Comparison of ENCODE assay signal across 8 cellular contexts in the genomic region with DNA sequence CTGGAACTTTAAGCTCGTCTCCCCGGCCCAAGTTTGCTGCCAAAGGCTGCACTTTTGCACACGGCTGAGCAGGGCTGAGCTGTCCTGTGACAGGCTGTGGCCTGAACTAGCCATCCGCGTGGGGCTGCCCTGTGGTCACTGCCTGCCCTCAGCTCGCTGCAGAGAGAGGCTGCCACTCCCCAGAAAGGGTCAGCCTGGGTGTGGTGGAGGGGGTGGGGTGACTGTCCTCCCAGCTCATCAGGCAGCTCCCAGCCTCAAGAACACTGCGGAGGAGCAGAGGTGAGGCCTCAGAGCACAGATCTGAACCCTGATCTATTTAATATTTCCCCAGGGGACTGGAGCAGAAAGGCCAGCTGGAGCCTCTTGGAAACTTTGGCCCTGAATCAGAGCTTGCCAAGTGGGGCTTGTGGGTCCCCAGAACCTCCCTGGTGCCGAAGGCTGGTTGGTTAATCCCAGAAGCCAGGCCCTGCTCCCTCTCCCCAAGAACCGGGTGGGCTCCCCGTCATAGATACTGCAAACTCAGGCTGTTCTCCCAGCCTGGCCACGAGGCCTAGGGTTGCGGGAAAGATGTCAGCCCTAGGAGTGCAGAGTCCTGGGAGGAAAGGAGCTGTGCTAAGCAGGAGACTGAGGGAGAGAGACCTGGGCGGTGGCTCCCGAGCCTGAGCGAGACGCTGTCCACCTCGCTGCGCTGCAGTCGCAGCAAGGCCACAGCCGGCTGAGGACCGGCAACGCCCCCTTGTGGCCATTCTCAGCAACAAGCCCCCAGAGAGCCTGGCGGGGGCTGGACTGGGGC.
DNase-seq lines count a peak whose midpoint lies in the region; ATAC-seq and TF ChIP-seq lines count a peak whose summit lies in the region.

No MANE protein-coding gene starts in this region.

- peak; percentile 94 for TF ChIP-seq CTCF in GM06990 (IDR thresholded peaks at IDR 0.05; ENCODE audit: insufficient read depth, low read length, poor library complexity, severe bottlenecking)
- TF ChIP-seq CTCF in IMR-90 (conservative IDR thresholded peaks at IDR 0.05; ENCODE audit: low read depth, low read length) = peak; percentile 95
- peak; percentile 87 for TF ChIP-seq CTCF in OCI-LY7 (conservative IDR thresholded peaks at IDR 0.05; ENCODE audit: low read length)
- TF ChIP-seq CTCF in esophagus squamous epithelium (IDR thresholded peaks at IDR 0.05) = peak; percentile 91 to 97 (median 96)

- peak overlapping the region; percentile 86; the same call in 1 of the 2 replicates for H3K23ac ChIP-seq in IMR-90 (ENCODE audit: low read depth, low read length)

- peak overlapping the region; percentile 5 for H3K18ac ChIP-seq in IMR-90 (ENCODE audit: low read depth, low read length)

- H3K79me1 ChIP-seq in IMR-90 (ENCODE audit: low read depth in 1 of 2, low read length in 2 of 2) = peaks cover 50 to 75% of the 10 kb centered on the region in 2 experiments

- WGBS in IMR-90 (ENCODE audit: extremely low coverage in 2 of 2, insufficient read length in 1 of 2), 2 experiments = 71% methylated on average over 3 of the region's 23 CpGs; no CpG with 5 or more reads in 1 of the 2 experiments
- WGBS in esophagus squamous epithelium, 2 donors = 57% methylated on average over 9 of the region's 23 CpGs; no CpG with 5 or more reads in 1 of the 2 donors

- no peak overlapping the region for H3K4me3 Mint-ChIP-seq in activated T-cell treated with anti-CD3 and anti-CD28 coated beads, Interleukin-2, amount 50 U/mL, for 4 hours
- peak overlapping the region in 1 of 10 donors; percentile 14 for H3K4me3 Mint-ChIP-seq in naive thymus-derived CD4-positive, alpha-beta T cell

- H3K9ac ChIP-seq in IMR-90 (ENCODE audit: low read depth, low read length) = peak overlapping the region; percentile 56

- TF ChIP-seq POLR2A in IMR-90 (IDR thresholded peaks at IDR 0.05; ENCODE audit: low read depth, low read length) (peak; percentile 61; the same call in 1 of the 2 replicates), esophagus squamous epithelium (IDR thresholded peaks at IDR 0.05) (no peak)

- H3K36me3 ChIP-seq in GM06990 (ENCODE audit: control insufficient read depth, insufficient read depth, low read length) (no peaks in the 10 kb centered on the region), IMR-90 (ENCODE audit: control insufficient read depth, insufficient read depth, low read length) (peaks cover 4% of the 10 kb centered on the region; the same call in 1 of the 2 replicates), OCI-LY7 (ENCODE audit: insufficient read depth, low read length) (no peaks in the 10 kb centered on the region), esophagus squamous epithelium (no peaks in the 10 kb centered on the region)
- no peaks in the 10 kb centered on the region for H3K36me3 ChIP-seq in naive thymus-derived CD4-positive, alpha-beta T cell (ENCODE audit: control insufficient read depth in 2 of 3, insufficient read depth in 3 of 3, low read length in 3 of 3)

- peaks cover 9% of the 10 kb centered on the region for H3K9me3 Mint-ChIP-seq in activated T-cell treated with anti-CD3 and anti-CD28 coated beads, Interleukin-2, amount 50 U/mL, for 4 hours
- peaks cover 0 to 15% (median 3%) of the 10 kb centered on the region in 11 donors for H3K9me3 Mint-ChIP-seq in naive thymus-derived CD4-positive, alpha-beta T cell

- peak overlapping the region; percentile 53 for H2BK20ac ChIP-seq in IMR-90 (ENCODE audit: low read depth, low read length)

- CTCF ChIA-PET in IMR-90 (lab: Yijun Ruan, JAX) (interaction anchor here (0.7 to 2.5 kb wide), 7 partner anchors 54 to 159 kb away, joined by 3 to 15 read pairs (median 4); no protein-coding TSS in a partner anchor), OCI-LY7 (lab: Charles Lee; ENCODE audit: unreplicated experiment) (no interaction called here)
- CTCF ChIA-PET in naive thymus-derived CD4-positive, alpha-beta T cell (lab: Charles Lee) = interaction anchor here (1.2 to 2.1 kb wide), 2 partner anchors 9 to 143 kb away, joined by 3 to 20 read pairs; no protein-coding TSS in a partner anchor

- no peaks in the 10 kb centered on the region for H3K79me2 ChIP-seq in OCI-LY7 (ENCODE audit: insufficient read depth, low read depth, low read length)

- H3K4me2 ChIP-seq in IMR-90 (ENCODE audit: low read depth, low read length) (peak overlapping the region; percentile 35; the same call in 1 of the 2 replicates), OCI-LY7 (ENCODE audit: low read length) (no peak overlapping the region)

- peak overlapping the region; percentile 63 for H4K5ac ChIP-seq in IMR-90 (ENCODE audit: low read depth, low read length)

- H2BK15ac ChIP-seq in IMR-90 (ENCODE audit: low read depth, low read length) = peak overlapping the region; percentile 79; the same call in 2 of the 3 replicates

- peak; percentile 81 for ATAC-seq in IMR-90 (ENCODE audit: low read depth)
- ATAC-seq in activated T-cell treated with anti-CD3 and anti-CD28 coated beads, Interleukin-2, amount 50 U/mL, for 4 hours = peak; percentile 76 to 84
- ATAC-seq in naive thymus-derived CD4-positive, alpha-beta T cell = peak; percentile 82
- no peak for ATAC-seq in HG03108 (IDR thresholded peaks at IDR 0.05; ENCODE audit: unreplicated experiment)

- peak overlapping the region; percentile 69 for H3K27ac ChIP-seq in IMR-90 (ENCODE audit: insufficient read depth, low read length)
- H3K27ac ChIP-seq in OCI-LY7 (ENCODE audit: low read depth, low read length, poor library complexity, severe bottlenecking) = no peak overlapping the region
- peak overlapping the region; percentile 11 to 73 (median 58) for H3K27ac ChIP-seq in esophagus squamous epithelium
- no peak overlapping the region for H3K27ac ChIP-seq in naive thymus-derived CD4-positive, alpha-beta T cell (ENCODE audit: low read depth, low read length)

- no peaks in the 10 kb centered on the region for H3K9me3 ChIP-seq in IMR-90 (ENCODE audit: control insufficient read depth, insufficient read depth, low read length)
- no peaks in the 10 kb centered on the region for H3K9me3 ChIP-seq in OCI-LY7 (ENCODE audit: low read length)
- H3K9me3 ChIP-seq in esophagus squamous epithelium = no peaks in the 10 kb centered on the region
- no peaks in the 10 kb centered on the region for H3K9me3 ChIP-seq in naive thymus-derived CD4-positive, alpha-beta T cell (ENCODE audit: control insufficient read depth in 2 of 3, low read length in 3 of 3)

- H3K9me1 ChIP-seq in IMR-90 (ENCODE audit: insufficient read depth, low read length) = peaks cover 17% of the 10 kb centered on the region

- peak overlapping the region; percentile 97 for H2AK5ac ChIP-seq in IMR-90 (ENCODE audit: low read depth, low read length)

- no peaks in the 10 kb centered on the region for H3K9me2 ChIP-seq in OCI-LY7 (ENCODE audit: insufficient read depth, low read length)

- peak overlapping the region; percentile 93 for H4K91ac ChIP-seq in IMR-90 (ENCODE audit: insufficient read depth, low read depth, low read length)

- no peaks in the 10 kb centered on the region for H3K36me3 Mint-ChIP-seq in activated T-cell treated with anti-CD3 and anti-CD28 coated beads, Interleukin-2, amount 50 U/mL, for 4 hours (ENCODE audit: insufficient read depth)
- peaks cover 0 to 4% (median 0%) of the 10 kb centered on the region in 5 donors for H3K36me3 Mint-ChIP-seq in naive thymus-derived CD4-positive, alpha-beta T cell

- H2AK9ac ChIP-seq in IMR-90 (replicated peaks; ENCODE audit: low read depth, low read length, poor library complexity) = peak overlapping the region; percentile 95

- peaks cover 64% of the 10 kb centered on the region for H4K20me1 ChIP-seq in IMR-90 (ENCODE audit: insufficient read depth, low read length)
- no peaks in the 10 kb centered on the region for H4K20me1 ChIP-seq in OCI-LY7 (ENCODE audit: insufficient read depth, low read length)

- H2AFZ ChIP-seq in IMR-90 (replicated peaks; ENCODE audit: low read length, poor library complexity) (peak overlapping the region; percentile 76), OCI-LY7 (ENCODE audit: low read length) (no peak overlapping the region)

- no peak overlapping the region for H3K4me3 ChIP-seq in GM06990 (replicated peaks; ENCODE audit: low read depth, low read length)
- no peak overlapping the region for H3K4me3 ChIP-seq in IMR-90 (ENCODE audit: insufficient read depth, low read depth, low read length)
- no peak overlapping the region for H3K4me3 ChIP-seq in OCI-LY7 (ENCODE audit: low read depth, low read length, poor library complexity, severe bottlenecking)
- H3K4me3 ChIP-seq in esophagus squamous epithelium = no peak overlapping the region
- H3K4me3 ChIP-seq in naive thymus-derived CD4-positive, alpha-beta T cell (ENCODE audit: low read length) = no peak overlapping the region

- peak; percentile 97 for TF ChIP-seq RAD21 in IMR-90 (IDR thresholded peaks at IDR 0.05; ENCODE audit: low read length)

- no peak overlapping the region for H3K27ac Mint-ChIP-seq in naive thymus-derived CD4-positive, alpha-beta T cell

- H3K14ac ChIP-seq in IMR-90 (replicated peaks; ENCODE audit: low read depth, low read length) = peak overlapping the region; percentile 58

- H2BK5ac ChIP-seq in IMR-90 (ENCODE audit: low read depth, low read length, poor library complexity, severe bottlenecking) = peak overlapping the region; percentile 73

- peak; percentile 57 for DNase-seq in GM06990 (ENCODE audit: extremely low read depth, insufficient read length)
- DNase-seq in IMR-90 = peak; percentile 77
- peak; percentile 73 for DNase-seq in OCI-LY7 (ENCODE audit: low spot score)
- DNase-seq in activated T-cell treated with anti-CD3 and anti-CD28 coated beads, Interleukin-2, amount 50 U/mL, for 4 hours = peak; percentile 49
- DNase-seq in esophagus squamous epithelium (lab: John Stamatoyannopoulos, UW) = no peak
- DNase-seq in naive thymus-derived CD4-positive, alpha-beta T cell = peak; percentile 13 to 69 (median 46)
- DNase-seq in stimulated activated CD8-positive, alpha-beta memory T cell treated with anti-CD3 and anti-CD28 coated beads, Interleukin-7, amount 100 ng/mL, for 48 hours (ENCODE audit: extremely low read depth in 1 of 2, low read depth in 1 of 2) = peak; percentile 37 to 55

- H3K56ac ChIP-seq in IMR-90 (ENCODE audit: extremely low read depth, insufficient read depth, low read length) = no peak overlapping the region; the same call in 1 of the 2 replicates

- POLR2A ChIA-PET in IMR-90 (lab: Charles Lee; ENCODE audit: unreplicated experiment) = interaction anchor here (0.6 kb wide), 1 partner anchor 110 kb away, joined by 3 read pairs; no protein-coding TSS in a partner anchor
- POLR2A ChIA-PET in OCI-LY7 (lab: Charles Lee) = interaction anchor here (0.5 kb wide), 1 partner anchor 237 kb away, joined by 3 read pairs; no protein-coding TSS in a partner anchor
- POLR2A ChIA-PET in naive thymus-derived CD4-positive, alpha-beta T cell (lab: Charles Lee) = no interaction called here

- H4K8ac ChIP-seq in IMR-90 (ENCODE audit: low read depth in 2 of 2, low read length in 2 of 2) = peak overlapping the region; percentile 59 to 90; a peak in 3 of 4 replicates

- H3K4me1 Mint-ChIP-seq in activated T-cell treated with anti-CD3 and anti-CD28 coated beads, Interleukin-2, amount 50 U/mL, for 4 hours (ENCODE audit: low read depth) = no peaks in the 10 kb centered on the region
- H3K4me1 Mint-ChIP-seq in naive thymus-derived CD4-positive, alpha-beta T cell = peaks cover 0 to 3% (median 0%) of the 10 kb centered on the region in 7 donors

- H3K27me3 ChIP-seq in GM06990 (replicated peaks; ENCODE audit: control insufficient read depth, insufficient read depth, low read length) = no peaks in the 10 kb centered on the region
- no peaks in the 10 kb centered on the region for H3K27me3 ChIP-seq in IMR-90 (ENCODE audit: control insufficient read depth, insufficient read depth, low read length)
- peaks cover 0 to 4% (median 0%) of the 10 kb centered on the region in 4 donors for H3K27me3 ChIP-seq in esophagus squamous epithelium
- H3K27me3 ChIP-seq in naive thymus-derived CD4-positive, alpha-beta T cell (ENCODE audit: control insufficient read depth in 2 of 2, insufficient read depth in 2 of 2, low read length in 2 of 2) = peaks cover 3 to 4% of the 10 kb centered on the region in 2 donors

- peak overlapping the region; percentile 90 for H2BK120ac ChIP-seq in IMR-90 (ENCODE audit: low read depth, low read length)

- H3K4me1 ChIP-seq in IMR-90 (ENCODE audit: control insufficient read depth, insufficient read depth, low read length) (peaks cover 20% of the 10 kb centered on the region), OCI-LY7 (ENCODE audit: insufficient read depth, low read length, poor library complexity, severe bottlenecking) (peaks cover 4% of the 10 kb centered on the region), esophagus squamous epithelium (peaks cover 10 to 33% (median 14%) of the 10 kb centered on the region in 3 donors)
- H3K4me1 ChIP-seq in naive thymus-derived CD4-positive, alpha-beta T cell (ENCODE audit: control insufficient read depth in 2 of 2, insufficient read depth in 2 of 2, low read length in 2 of 2) = no peaks in the 10 kb centered on the region

- peak overlapping the region; percentile 93 for H3K4ac ChIP-seq in IMR-90 (ENCODE audit: low read depth, low read length)

- in situ Hi-C loops in IMR-90 (cut with MboI; ENCODE audit: low sequenced_read_pairs) = no loop called here

- dilution Hi-C loops in IMR-90 (cut with HindIII; ENCODE audit: low sequenced_read_pairs, unreplicated experiment) = no loop called here

- H3K27me3 Mint-ChIP-seq in activated T-cell treated with anti-CD3 and anti-CD28 coated beads, Interleukin-2, amount 50 U/mL, for 4 hours (ENCODE audit: low read depth) = peaks cover 7% of the 10 kb centered on the region
- H3K27me3 Mint-ChIP-seq in naive thymus-derived CD4-positive, alpha-beta T cell = peaks cover 0 to 7% (median 0%) of the 10 kb centered on the region in 5 donors

- BruUV-seq in IMR-90 (replicated peaks; lab: Mats Ljungman, UMichigan) (no TSS peak), OCI-LY7 (replicated peaks; lab: Mats Ljungman, UMichigan) (no TSS peak)

- intact Hi-C loops in IMR-90 (cut with micrococcal nuclease) (loop anchor here (1.0 to 2.0 kb wide), 3 partner anchors 55 to 173 kb away; no protein-coding TSS in a partner anchor), OCI-LY7 (cut with micrococcal nuclease; ENCODE audit: unreplicated experiment) (loop anchor here (1.0 kb wide), 2 partner anchors 145 to 222 kb away; no protein-coding TSS in a partner anchor), esophagus squamous epithelium (cut with DNase I) (loop anchor here (2.0 kb wide), 1 partner anchor 145 kb away; no protein-coding TSS in a partner anchor)
- intact Hi-C loops in naive thymus-derived CD4-positive, alpha-beta T cell (cut with micrococcal nuclease) = loop anchor here (1.0 to 2.0 kb wide), 2 partner anchors 145 to 221 kb away; no protein-coding TSS in a partner anchor

Comparison
In these comparisons a context has a peak if more than half of its experiments do, and no peak if none do; other contexts are left out.
1. H3K27ac ChIP-seq: peak in IMR-90 (single experiment) and esophagus squamous epithelium (4 of 4); none in OCI-LY7 (single experiment) and naive thymus-derived CD4-positive, alpha-beta T cell (single experiment).
2. Peak in every context shown above with its lines, with median percentiles within 50 percentile points of each other: CTCF ChIP-seq.